1 cellular context compared by ENCODE assay signal in genomic region chr16:89472711-89473075, GRCh38.
TF ChIP-seq lines count a peak whose summit lies in the region.

No MANE protein-coding gene starts in this region.

TF ChIP-seq in HepG2, 621 proteins besides CTCF, POLR2A, EP300 and RAD21 (continued from another document):
- no peak for TF ChIP-seq PREB (CRISPR knock-in tag; IDR thresholded peaks at IDR 0.05)
- no peak for TF ChIP-seq HDAC6 (IDR thresholded peaks at IDR 0.05; ENCODE audit: low read depth, low read length)
- peak; percentile 76 for TF ChIP-seq NCOR1 (IDR thresholded peaks at IDR 0.05; ENCODE audit: borderline replicate concordance, low read length)
- peak; percentile 88; the same call in 1 of the 2 replicates for TF ChIP-seq ZNF614 (CRISPR knock-in tag; IDR thresholded peaks at IDR 0.05; ENCODE audit: borderline replicate concordance)
